In the genomic region with DNA sequence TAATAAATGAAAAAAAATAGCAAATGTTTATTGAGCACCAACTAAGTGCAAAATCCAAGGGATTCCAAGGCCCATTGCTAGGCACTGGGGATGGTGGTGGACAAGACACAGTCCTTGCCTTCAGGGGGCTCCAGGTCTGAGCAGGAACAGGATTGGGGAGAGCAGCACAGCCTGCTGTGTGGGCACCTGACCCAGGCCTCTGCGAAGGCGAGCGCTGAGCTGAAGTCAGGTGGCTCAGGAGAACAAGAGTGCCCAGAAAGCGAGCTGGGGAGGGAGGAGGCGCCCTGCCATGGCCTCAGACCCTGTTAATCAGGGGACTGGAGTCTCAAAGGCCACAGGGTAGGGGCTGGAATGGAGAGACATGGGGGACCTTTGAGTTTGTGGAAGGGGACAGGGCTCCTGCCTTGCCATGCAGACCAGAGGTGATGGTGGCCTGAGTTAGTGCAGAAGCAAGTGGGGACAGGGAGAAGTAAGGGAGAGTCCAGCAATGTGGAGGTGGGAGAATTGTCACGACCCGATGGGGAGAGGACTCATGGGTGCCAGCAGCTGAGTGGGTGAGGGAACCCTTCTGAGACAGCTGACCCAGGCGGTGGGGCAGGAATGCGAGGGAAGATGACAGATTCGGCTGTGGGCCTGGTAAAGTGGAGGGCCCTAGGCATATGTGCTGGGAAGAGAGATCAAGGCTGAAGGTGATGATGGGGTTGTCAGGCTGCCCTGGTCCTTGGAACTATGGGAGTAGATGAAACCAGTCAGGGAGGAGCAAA, we compare ENCODE assay signal across 15 cellular contexts. TPM values are rescaled to one million over a fixed set of nuclear protein-coding genes. Genes with fewer than 3 reads are reported as not detected.
DNase-seq lines count a peak whose midpoint lies in the region; ATAC-seq, FAIRE-seq and TF ChIP-seq lines count a peak whose summit lies in the region.
"Had no signal": no experiment of that assay in that cellular context is flagged by ENCODE, and none has a peak within 500 bp of the region (broad histone marks: within the 10 kb centered on the region; RNA-seq: fewer than 3 reads in every experiment).

No MANE protein-coding gene starts in this region.

- H2AFZ ChIP-seq in HepG2 (ENCODE audit: low read length): no peak overlapping the region

- ATAC-seq in HepG2 (no peak), right lobe of liver (no peak)
- ATAC-seq: mucosa of descending colon had no signal

- H3K4me1 Mint-ChIP-seq in activated CD4-positive, alpha-beta memory T cell treated with anti-CD3 and anti-CD28 coated beads for 36 hours (ENCODE audit: low read depth): peaks cover 78% of the 10 kb centered on the region
- peaks cover 28% of the 10 kb centered on the region for H3K4me1 Mint-ChIP-seq in glutamatergic neuron (ENCODE audit: low read depth, unreplicated experiment)

- H3K4me3 ChIP-seq in HepG2 (replicated peaks in 1 of 3; ENCODE audit: insufficient read depth in 1 of 3, low read depth in 2 of 3, low read length in 3 of 3) (no peak overlapping the region), right lobe of liver (no peak overlapping the region), thyroid gland (replicated peaks in 1 of 3) (no peak overlapping the region)
- H3K4me3 ChIP-seq: ascending aorta, mucosa of descending colon had no signal

- no peak for DNase-seq in HepG2 (ENCODE audit: low spot score)
- DNase-seq in right lobe of liver: no peak
- DNase-seq in activated CD4-positive, alpha-beta memory T cell treated with anti-CD3 and anti-CD28 coated beads for 36 hours: no peak
- no peak for DNase-seq in glutamatergic neuron
- DNase-seq in thyroid gland: no peak
- no peak for DNase-seq in germinal center (ENCODE audit: low spot score)
- no peak for DNase-seq in GM13977 (ENCODE audit: low spot score)
- DNase-seq in stimulated activated CD4-positive, alpha-beta T cell treated with anti-CD3 and anti-CD28 coated beads, Interleukin-15, amount 100 ng/mL, for 24 hours: no peak
- DNase-seq: foreskin melanocyte; mucosa of descending colon; NCI-H226; OCI-M1; stimulated activated CD4-positive, alpha-beta T cell treated with anti-CD3 and anti-CD28 coated beads, Interleukin-4, amount 100 ng/mL, for 1 hour; stimulated activated naive CD4-positive, alpha-beta T cell treated with Interleukin-2 at 50 U/mL for 16 hours had no signal

- H3K36me3 ChIP-seq in HepG2 (replicated peaks in 1 of 2; ENCODE audit: control insufficient read depth in 1 of 2, insufficient read depth in 2 of 2, low read length in 2 of 2): peaks cover 12 to 30% of the 10 kb centered on the region in 2 experiments; a peak in 4 of 5 replicates
- H3K36me3 ChIP-seq in right lobe of liver: peaks cover 0 to 9% (median 0%) of the 10 kb centered on the region in 4 donors
- H3K36me3 ChIP-seq in thyroid gland: peaks cover 21 to 23% of the 10 kb centered on the region in 2 donors

- H3K9me3 Mint-ChIP-seq in activated CD4-positive, alpha-beta memory T cell treated with anti-CD3 and anti-CD28 coated beads for 36 hours: no peaks in the 10 kb centered on the region
- peaks cover 21% of the 10 kb centered on the region for H3K9me3 Mint-ChIP-seq in glutamatergic neuron (ENCODE audit: unreplicated experiment)

- H4K20me1 ChIP-seq in HepG2 (ENCODE audit: insufficient read depth, low read length): no peaks in the 10 kb centered on the region

- H3K27me3 ChIP-seq in HepG2 (ENCODE audit: control insufficient read depth in 1 of 2, insufficient read depth in 2 of 2, low read length in 2 of 2): no peaks in the 10 kb centered on the region
- no peaks in the 10 kb centered on the region for H3K27me3 ChIP-seq in right lobe of liver
- no peaks in the 10 kb centered on the region for H3K27me3 ChIP-seq in thyroid gland
- H3K27me3 ChIP-seq: ascending aorta had no signal

- in situ Hi-C loops in HepG2 (cut with HindIII; ENCODE audit: extremely low pct_ligation_motif_present, low pct_unique_long_range_greater_than_20kb) (no loop called here), GM13977 (cut with MboI; ENCODE audit: low pct_unique_long_range_greater_than_20kb, low sequenced_read_pairs, unreplicated experiment) (no loop called here)

- H3K4me1 ChIP-seq in HepG2 (ENCODE audit: insufficient read depth, low read length): peaks cover 27% of the 10 kb centered on the region
- peaks cover 0 to 22% (median 3%) of the 10 kb centered on the region in 4 donors for H3K4me1 ChIP-seq in right lobe of liver
- peaks cover 26 to 28% of the 10 kb centered on the region in 2 donors for H3K4me1 ChIP-seq in thyroid gland

- TF ChIP-seq EP300 in HepG2 (IDR thresholded peaks at IDR 0.05; ENCODE audit: low read depth in 2 of 2, low read length in 2 of 2): no peak
- TF ChIP-seq EP300 in HepG2 (CRISPR knock-in tag; IDR thresholded peaks at IDR 0.05; ENCODE audit: borderline replicate concordance): no peak

- CTCF ChIA-PET in HepG2 (lab: Yijun Ruan, JAX; ENCODE audit: low intra/inter-chr PET ratio, low total read pairs): no interaction called here
- CTCF ChIA-PET in activated CD4-positive, alpha-beta memory T cell treated with anti-CD3 and anti-CD28 coated beads for 36 hours (lab: Charles Lee): interaction anchor here (1.8 kb wide), 1 partner anchor 13 kb away, joined by 7 read pairs; no protein-coding TSS in a partner anchor

- no peak overlapping the region for H3K4me2 ChIP-seq in HepG2 (ENCODE audit: low read depth, low read length)

- 91% methylated on average over 10 of the region's 10 CpGs for WGBS in HepG2 (ENCODE audit: low lambda C conversion rate)
- 83% methylated on average over 6 of the region's 10 CpGs for WGBS in right lobe of liver (ENCODE audit: insufficient coverage, low coverage, low lambda C conversion rate, missing lambda C conversion rate)
- 92 to 93% methylated on average over 10 of the region's 10 CpGs for WGBS in thyroid gland, 2 donors

- no peaks in the 10 kb centered on the region for H3K27me3 Mint-ChIP-seq in activated CD4-positive, alpha-beta memory T cell treated with anti-CD3 and anti-CD28 coated beads for 36 hours
- H3K27me3 Mint-ChIP-seq in glutamatergic neuron (ENCODE audit: unreplicated experiment): peaks cover 18% of the 10 kb centered on the region

- H3K4me3 Mint-ChIP-seq in activated CD4-positive, alpha-beta memory T cell treated with anti-CD3 and anti-CD28 coated beads for 36 hours: no peak overlapping the region
- no peak overlapping the region for H3K4me3 Mint-ChIP-seq in glutamatergic neuron (ENCODE audit: unreplicated experiment)

- TF ChIP-seq POLR2A in HepG2 (IDR thresholded peaks at IDR 0.05; ENCODE audit: insufficient read depth in 1 of 2, low read depth in 2 of 2, low read length in 2 of 2): no peak; a peak in 1 of 4 replicates
- TF ChIP-seq POLR2A in right lobe of liver (IDR thresholded peaks at IDR 0.05): no peak
- no peak for TF ChIP-seq POLR2A in thyroid gland (IDR thresholded peaks at IDR 0.05)

- POLR2A ChIA-PET in HepG2 (lab: Yijun Ruan, JAX): no interaction called here
- POLR2A ChIA-PET in activated CD4-positive, alpha-beta memory T cell treated with anti-CD3 and anti-CD28 coated beads for 36 hours (lab: Charles Lee): interaction anchor here (0.6 kb wide), 1 partner anchor 11 kb away, joined by 3 read pairs; no protein-coding TSS in a partner anchor

- no peak for TF ChIP-seq CTCF in HepG2 (CRISPR knock-in tag; IDR thresholded peaks at IDR 0.05)
- TF ChIP-seq CTCF in right lobe of liver (IDR thresholded peaks at IDR 0.05): no peak
- no peak for TF ChIP-seq CTCF in glutamatergic neuron (IDR thresholded peaks at IDR 0.05; ENCODE audit: partially characterized antibody, unreplicated experiment)
- no peak for TF ChIP-seq CTCF in thyroid gland (IDR thresholded peaks at IDR 0.05)
- no peak for TF ChIP-seq CTCF in GM13977 (IDR thresholded peaks at IDR 0.05; ENCODE audit: extremely low read depth, insufficient read depth, missing control alignments)

- peaks cover 19% of the 10 kb centered on the region for H3K36me3 Mint-ChIP-seq in activated CD4-positive, alpha-beta memory T cell treated with anti-CD3 and anti-CD28 coated beads for 36 hours
- H3K36me3 Mint-ChIP-seq in glutamatergic neuron (ENCODE audit: unreplicated experiment): no peaks in the 10 kb centered on the region

- H3K9ac ChIP-seq in HepG2 (ENCODE audit: insufficient read depth, low read depth, low read length): no peak overlapping the region

- intact Hi-C loops in HepG2 (cut with micrococcal nuclease; ENCODE audit: unreplicated experiment): no loop called here
- intact Hi-C loops in right lobe of liver (cut with DNase I): no loop called here
- intact Hi-C loops in activated CD4-positive, alpha-beta memory T cell treated with anti-CD3 and anti-CD28 coated beads for 36 hours (cut with micrococcal nuclease): no loop called here
- intact Hi-C loops in thyroid gland (cut with DNase I): no loop called here

- TF ChIP-seq RAD21 in HepG2 (CRISPR knock-in tag; IDR thresholded peaks at IDR 0.05): no peak

- no peak for FAIRE-seq in HepG2 (lab: Jason Lieb, UNC)

- H3K27ac ChIP-seq in HepG2 (ENCODE audit: extremely low read length, insufficient read depth, low read length) (no peak overlapping the region), right lobe of liver (no peak overlapping the region), thyroid gland (peak overlapping the region in 2 of 3 donors; percentile 22 to 98)
- H3K27ac ChIP-seq: ascending aorta had no signal

- H3K9me3 ChIP-seq in HepG2 (ENCODE audit: low read length) (no peaks in the 10 kb centered on the region), right lobe of liver (no peaks in the 10 kb centered on the region), thyroid gland (no peaks in the 10 kb centered on the region)
- H3K9me3 ChIP-seq: ascending aorta, mucosa of descending colon had no signal

- peak overlapping the region; percentile 93 for H3K27ac Mint-ChIP-seq in activated CD4-positive, alpha-beta memory T cell treated with anti-CD3 and anti-CD28 coated beads for 36 hours
- H3K27ac Mint-ChIP-seq in glutamatergic neuron (ENCODE audit: unreplicated experiment): peak overlapping the region; percentile 23

- no TSS peak for BruUV-seq in HepG2 (replicated peaks; lab: Mats Ljungman, UMichigan)

- no peaks in the 10 kb centered on the region for H3K79me2 ChIP-seq in HepG2 (ENCODE audit: insufficient read depth, low read length)

RNA-seq across cellular contexts. Expression of gene ORAI2, which starts 4.1 kb away (rescaled TPM):
- 6.0 and 6.1 TPM in 2 replicates for total RNA-seq in HepG2 (2016; rRNA removed; fragmentation: Illumina TruSeq; extraction: Trizol)
- 2.1 and 3.0 TPM in 2 replicates for total RNA-seq in HepG2 (2016; cell fraction: cytosol; rRNA removed; fragmentation: Illumina TruSeq; extraction: Trizol; ENCODE audit: low read depth)
- 3.2 and 5.4 TPM in 2 replicates for total RNA-seq in HepG2 (2016; cell fraction: insoluble cytoplasmic fraction; rRNA removed; fragmentation: Illumina TruSeq; extraction: Trizol)
- total RNA-seq in HepG2 (2016; cell fraction: membrane; rRNA removed; fragmentation: Illumina TruSeq; extraction: Trizol): 6.5 and 8.2 TPM in 2 replicates
- total RNA-seq in HepG2 (2016; cell fraction: nucleus; rRNA removed; fragmentation: Illumina TruSeq; extraction: Trizol): 2.8 and 3.3 TPM in 2 replicates
- polyA plus RNA-seq in HepG2 (2011; rRNA removed): 3.0 and 5.6 TPM in 2 replicates
- polyA plus RNA-seq in HepG2 (2011; cell fraction: cytosol; rRNA removed): 4.7 and 7.5 TPM in 2 replicates
- polyA plus RNA-seq in HepG2 (2011; cell fraction: nucleus; rRNA removed): 4.1 and 5.2 TPM in 2 replicates
- 2.1 and 3.0 TPM in 2 replicates for polyA plus RNA-seq in HepG2 (2012)
- 3.6 and 4.2 TPM in 2 replicates for polyA plus RNA-seq in HepG2 (2016; cell fraction: cytosol; fragmentation: Illumina TruSeq; extraction: Trizol; ENCODE audit: low read depth)
- 4.2 and 4.4 TPM in 2 replicates for polyA plus RNA-seq in HepG2 (2016; cell fraction: insoluble cytoplasmic fraction; fragmentation: Illumina TruSeq; extraction: Trizol; ENCODE audit: low read depth)
- 7.2 and 7.3 TPM in 2 replicates for polyA plus RNA-seq in HepG2 (2016; cell fraction: membrane; fragmentation: Illumina TruSeq; extraction: Trizol; ENCODE audit: low read depth)
- 3.2 and 3.6 TPM in 2 replicates for polyA plus RNA-seq in HepG2 (2016; cell fraction: nucleus; fragmentation: Illumina TruSeq; extraction: Trizol; ENCODE audit: insufficient read depth, low read depth)
- 17.1 and 29.8 TPM in 2 replicates for polyA minus RNA-seq in HepG2 (2011; rRNA and poly(A)+ RNA removed; ENCODE audit: low replicate concordance)
- 3.8 and 4.9 TPM in 2 replicates for polyA minus RNA-seq in HepG2 (2011; cell fraction: cytosol; rRNA and poly(A)+ RNA removed)
- polyA minus RNA-seq in HepG2 (2011; cell fraction: nucleus; rRNA and poly(A)+ RNA removed): 1.7 and 3.0 TPM in 2 replicates
- 1 to 10 TPM; 1.2 to 4.2 (median 2.6) TPM for total RNA-seq in right lobe of liver
- total RNA-seq in activated CD4-positive, alpha-beta memory T cell treated with anti-CD3 and anti-CD28 coated beads for 36 hours: 10 to 100 TPM; 28.7 to 31.5 TPM
- total RNA-seq in glutamatergic neuron (ENCODE audit: unreplicated experiment): 31.8 TPM
- 100 to 1,000 TPM in 2 of 4 donors, 10 to 100 TPM in 2; 41.8 to 133 (median 81.4) TPM for total RNA-seq in thyroid gland

RNA-seq across cellular contexts. Expression of gene PRKRIP1, which starts 33.2 kb away (rescaled TPM):
- 13.2 and 16.8 TPM in 2 replicates for total RNA-seq in HepG2 (2016; rRNA removed; fragmentation: Illumina TruSeq; extraction: Trizol)
- total RNA-seq in HepG2 (2016; cell fraction: cytosol; rRNA removed; fragmentation: Illumina TruSeq; extraction: Trizol; ENCODE audit: low read depth): 6.5 and 6.6 TPM in 2 replicates
- 12.1 and 15.9 TPM in 2 replicates for total RNA-seq in HepG2 (2016; cell fraction: insoluble cytoplasmic fraction; rRNA removed; fragmentation: Illumina TruSeq; extraction: Trizol)
- 7.9 and 8.7 TPM in 2 replicates for total RNA-seq in HepG2 (2016; cell fraction: membrane; rRNA removed; fragmentation: Illumina TruSeq; extraction: Trizol)
- 11.8 and 15.0 TPM in 2 replicates for total RNA-seq in HepG2 (2016; cell fraction: nucleus; rRNA removed; fragmentation: Illumina TruSeq; extraction: Trizol)
- 13.2 and 16.4 TPM in 2 replicates for polyA plus RNA-seq in HepG2 (2011; rRNA removed)
- 10.2 and 11.6 TPM in 2 replicates for polyA plus RNA-seq in HepG2 (2011; cell fraction: cytosol; rRNA removed)
- polyA plus RNA-seq in HepG2 (2011; cell fraction: nucleus; rRNA removed): 65.4 and 70.0 TPM in 2 replicates
- 14.2 and 15.7 TPM in 2 replicates for polyA plus RNA-seq in HepG2 (2012)
- 4.3 and 5.8 TPM in 2 replicates for polyA plus RNA-seq in HepG2 (2016; cell fraction: cytosol; fragmentation: Illumina TruSeq; extraction: Trizol; ENCODE audit: low read depth)
- polyA plus RNA-seq in HepG2 (2016; cell fraction: insoluble cytoplasmic fraction; fragmentation: Illumina TruSeq; extraction: Trizol; ENCODE audit: low read depth): 15.0 TPM in 2 replicates
- 6.4 and 7.8 TPM in 2 replicates for polyA plus RNA-seq in HepG2 (2016; cell fraction: membrane; fragmentation: Illumina TruSeq; extraction: Trizol; ENCODE audit: low read depth)
- 40.8 and 41.7 TPM in 2 replicates for polyA plus RNA-seq in HepG2 (2016; cell fraction: nucleus; fragmentation: Illumina TruSeq; extraction: Trizol; ENCODE audit: insufficient read depth, low read depth)
- 6.2 and 6.6 TPM in 2 replicates for polyA minus RNA-seq in HepG2 (2011; rRNA and poly(A)+ RNA removed; ENCODE audit: low replicate concordance)
- 3.4 and 4.0 TPM in 2 replicates for polyA minus RNA-seq in HepG2 (2011; cell fraction: cytosol; rRNA and poly(A)+ RNA removed)
- 14.5 and 17.1 TPM in 2 replicates for polyA minus RNA-seq in HepG2 (2011; cell fraction: nucleus; rRNA and poly(A)+ RNA removed)
- 1 to 10 TPM; 6.1 to 9.8 (median 8.9) TPM for total RNA-seq in right lobe of liver
- 10 to 100 TPM; 20.8 to 22.6 TPM for total RNA-seq in activated CD4-positive, alpha-beta memory T cell treated with anti-CD3 and anti-CD28 coated beads for 36 hours
- total RNA-seq in glutamatergic neuron (ENCODE audit: unreplicated experiment): 31.0 TPM
- 10 to 100 TPM; 31.8 to 43.7 (median 37.7) TPM for total RNA-seq in thyroid gland

RNA-seq across cellular contexts. Expression of gene ALKBH4, which starts 35.3 kb away (rescaled TPM):
- 8.7 and 8.8 TPM in 2 replicates for total RNA-seq in HepG2 (2016; rRNA removed; fragmentation: Illumina TruSeq; extraction: Trizol)
- total RNA-seq in HepG2 (2016; cell fraction: cytosol; rRNA removed; fragmentation: Illumina TruSeq; extraction: Trizol; ENCODE audit: low read depth): 2.1 and 2.5 TPM in 2 replicates
- total RNA-seq in HepG2 (2016; cell fraction: insoluble cytoplasmic fraction; rRNA removed; fragmentation: Illumina TruSeq; extraction: Trizol): 6.9 and 9.3 TPM in 2 replicates
- 6.9 and 7.4 TPM in 2 replicates for total RNA-seq in HepG2 (2016; cell fraction: membrane; rRNA removed; fragmentation: Illumina TruSeq; extraction: Trizol)
- total RNA-seq in HepG2 (2016; cell fraction: nucleus; rRNA removed; fragmentation: Illumina TruSeq; extraction: Trizol): 3.8 and 3.9 TPM in 2 replicates
- polyA plus RNA-seq in HepG2 (2011; rRNA removed): 2.6 and 3.4 TPM in 2 replicates
- 3.1 and 5.0 TPM in 2 replicates for polyA plus RNA-seq in HepG2 (2011; cell fraction: cytosol; rRNA removed)
- polyA plus RNA-seq in HepG2 (2011; cell fraction: nucleus; rRNA removed): 3.8 and 3.9 TPM in 2 replicates
- 3.5 and 3.6 TPM in 2 replicates for polyA plus RNA-seq in HepG2 (2012)
- 2.2 and 2.6 TPM in 2 replicates for polyA plus RNA-seq in HepG2 (2016; cell fraction: cytosol; fragmentation: Illumina TruSeq; extraction: Trizol; ENCODE audit: low read depth)
- 7.8 and 9.2 TPM in 2 replicates for polyA plus RNA-seq in HepG2 (2016; cell fraction: insoluble cytoplasmic fraction; fragmentation: Illumina TruSeq; extraction: Trizol; ENCODE audit: low read depth)
- polyA plus RNA-seq in HepG2 (2016; cell fraction: membrane; fragmentation: Illumina TruSeq; extraction: Trizol; ENCODE audit: low read depth): 4.0 and 4.1 TPM in 2 replicates
- 6.3 and 7.8 TPM in 2 replicates for polyA plus RNA-seq in HepG2 (2016; cell fraction: nucleus; fragmentation: Illumina TruSeq; extraction: Trizol; ENCODE audit: insufficient read depth, low read depth)
- 3.9 and 4.8 TPM in 2 replicates for polyA minus RNA-seq in HepG2 (2011; rRNA and poly(A)+ RNA removed; ENCODE audit: low replicate concordance)
- 1.2 and 2.4 TPM in 2 replicates for polyA minus RNA-seq in HepG2 (2011; cell fraction: cytosol; rRNA and poly(A)+ RNA removed)
- 3.6 and 5.1 TPM in 2 replicates for polyA minus RNA-seq in HepG2 (2011; cell fraction: nucleus; rRNA and poly(A)+ RNA removed)
- 10 to 100 TPM in 1 of 6 experiments, 1 to 10 TPM in 5; 3.7 to 11.7 (median 5.6) TPM for total RNA-seq in right lobe of liver
- 1 to 10 TPM; 7.7 to 7.8 TPM for total RNA-seq in activated CD4-positive, alpha-beta memory T cell treated with anti-CD3 and anti-CD28 coated beads for 36 hours
- 9.8 TPM for total RNA-seq in glutamatergic neuron (ENCODE audit: unreplicated experiment)
- 10 to 100 TPM; 16.9 to 42.2 (median 28.6) TPM for total RNA-seq in thyroid gland

RNA-seq across cellular contexts. Expression of gene LRWD1, which starts 35.5 kb away (rescaled TPM):
- total RNA-seq in HepG2 (2016; rRNA removed; fragmentation: Illumina TruSeq; extraction: Trizol) (14.5 and 16.3 TPM in 2 replicates), right lobe of liver (10 to 100 TPM in 4 of 6 experiments, 1 to 10 TPM in 2; 8.3 to 15.5 (median 12.9) TPM), glutamatergic neuron (ENCODE audit: unreplicated experiment) (37.0 TPM), thyroid gland (10 to 100 TPM; 11.4 to 23.5 (median 16.4) TPM)
- 6.5 and 7.5 TPM in 2 replicates for total RNA-seq in HepG2 (2016; cell fraction: cytosol; rRNA removed; fragmentation: Illumina TruSeq; extraction: Trizol; ENCODE audit: low read depth)
- total RNA-seq in HepG2 (2016; cell fraction: insoluble cytoplasmic fraction; rRNA removed; fragmentation: Illumina TruSeq; extraction: Trizol): 14.1 and 16.9 TPM in 2 replicates
- 9.7 and 10.1 TPM in 2 replicates for total RNA-seq in HepG2 (2016; cell fraction: membrane; rRNA removed; fragmentation: Illumina TruSeq; extraction: Trizol)
- total RNA-seq in HepG2 (2016; cell fraction: nucleus; rRNA removed; fragmentation: Illumina TruSeq; extraction: Trizol): 10.3 and 12.9 TPM in 2 replicates
- polyA plus RNA-seq in HepG2 (2011; rRNA removed): 8.5 and 12.7 TPM in 2 replicates
- 7.5 and 11.4 TPM in 2 replicates for polyA plus RNA-seq in HepG2 (2011; cell fraction: cytosol; rRNA removed)
- 30.8 and 31.0 TPM in 2 replicates for polyA plus RNA-seq in HepG2 (2011; cell fraction: nucleus; rRNA removed)
- polyA plus RNA-seq in HepG2 (2012): 4.2 and 6.2 TPM in 2 replicates
- polyA plus RNA-seq in HepG2 (2016; cell fraction: cytosol; fragmentation: Illumina TruSeq; extraction: Trizol; ENCODE audit: low read depth): 4.2 and 4.7 TPM in 2 replicates
- 13.6 and 16.5 TPM in 2 replicates for polyA plus RNA-seq in HepG2 (2016; cell fraction: insoluble cytoplasmic fraction; fragmentation: Illumina TruSeq; extraction: Trizol; ENCODE audit: low read depth)
- polyA plus RNA-seq in HepG2 (2016; cell fraction: membrane; fragmentation: Illumina TruSeq; extraction: Trizol; ENCODE audit: low read depth): 5.9 TPM in 2 replicates
- polyA plus RNA-seq in HepG2 (2016; cell fraction: nucleus; fragmentation: Illumina TruSeq; extraction: Trizol; ENCODE audit: insufficient read depth, low read depth): 19.3 and 20.0 TPM in 2 replicates
- polyA minus RNA-seq in HepG2 (2011; rRNA and poly(A)+ RNA removed; ENCODE audit: low replicate concordance): 17.3 and 19.5 TPM in 2 replicates
- 6.9 and 9.8 TPM in 2 replicates for polyA minus RNA-seq in HepG2 (2011; cell fraction: cytosol; rRNA and poly(A)+ RNA removed)
- 4.5 and 6.4 TPM in 2 replicates for polyA minus RNA-seq in HepG2 (2011; cell fraction: nucleus; rRNA and poly(A)+ RNA removed)
- total RNA-seq in activated CD4-positive, alpha-beta memory T cell treated with anti-CD3 and anti-CD28 coated beads for 36 hours: 10 to 100 TPM; 16.4 to 20.0 TPM

RNA-seq across cellular contexts. Expression of gene POLR2J, which starts 49.4 kb away (rescaled TPM):
- total RNA-seq in HepG2 (2016; rRNA removed; fragmentation: Illumina TruSeq; extraction: Trizol) (35.2 and 41.2 TPM in 2 replicates), right lobe of liver (10 to 100 TPM; 18.8 to 27.1 (median 20.3) TPM), glutamatergic neuron (ENCODE audit: unreplicated experiment) (28.4 TPM), thyroid gland (10 to 100 TPM in 3 of 4 donors, 1 to 10 TPM in 1; 6.9 to 31.5 (median 20.8) TPM)
- total RNA-seq in HepG2 (2016; cell fraction: cytosol; rRNA removed; fragmentation: Illumina TruSeq; extraction: Trizol; ENCODE audit: low read depth): 119 and 146 TPM in 2 replicates
- total RNA-seq in HepG2 (2016; cell fraction: insoluble cytoplasmic fraction; rRNA removed; fragmentation: Illumina TruSeq; extraction: Trizol): 35.0 and 41.9 TPM in 2 replicates
- total RNA-seq in HepG2 (2016; cell fraction: membrane; rRNA removed; fragmentation: Illumina TruSeq; extraction: Trizol): 82.2 and 106 TPM in 2 replicates
- 40.9 and 44.1 TPM in 2 replicates for total RNA-seq in HepG2 (2016; cell fraction: nucleus; rRNA removed; fragmentation: Illumina TruSeq; extraction: Trizol)
- 62.1 and 71.4 TPM in 2 replicates for polyA plus RNA-seq in HepG2 (2011; rRNA removed)
- polyA plus RNA-seq in HepG2 (2011; cell fraction: cytosol; rRNA removed): 81.1 and 104 TPM in 2 replicates
- polyA plus RNA-seq in HepG2 (2011; cell fraction: nucleus; rRNA removed): 40.7 and 50.5 TPM in 2 replicates
- 30.4 and 45.2 TPM in 2 replicates for polyA plus RNA-seq in HepG2 (2012)
- 314 and 406 TPM in 2 replicates for polyA plus RNA-seq in HepG2 (2016; cell fraction: cytosol; fragmentation: Illumina TruSeq; extraction: Trizol; ENCODE audit: low read depth)
- polyA plus RNA-seq in HepG2 (2016; cell fraction: insoluble cytoplasmic fraction; fragmentation: Illumina TruSeq; extraction: Trizol; ENCODE audit: low read depth): 70.0 and 80.5 TPM in 2 replicates
- 181 and 221 TPM in 2 replicates for polyA plus RNA-seq in HepG2 (2016; cell fraction: membrane; fragmentation: Illumina TruSeq; extraction: Trizol; ENCODE audit: low read depth)
- 46.8 and 47.8 TPM in 2 replicates for polyA plus RNA-seq in HepG2 (2016; cell fraction: nucleus; fragmentation: Illumina TruSeq; extraction: Trizol; ENCODE audit: insufficient read depth, low read depth)
- 35.3 and 37.3 TPM in 2 replicates for polyA minus RNA-seq in HepG2 (2011; rRNA and poly(A)+ RNA removed; ENCODE audit: low replicate concordance)
- 6.2 and 9.8 TPM in 2 replicates for polyA minus RNA-seq in HepG2 (2011; cell fraction: cytosol; rRNA and poly(A)+ RNA removed)
- polyA minus RNA-seq in HepG2 (2011; cell fraction: nucleus; rRNA and poly(A)+ RNA removed): 81.7 and 112 TPM in 2 replicates
- total RNA-seq in activated CD4-positive, alpha-beta memory T cell treated with anti-CD3 and anti-CD28 coated beads for 36 hours: 10 to 100 TPM; 44.4 to 44.7 TPM

Comparison
In these comparisons a context has a peak if more than half of its experiments do, and no peak if none do; other contexts are left out.
1. H3K27ac ChIP-seq: peak in thyroid gland (2 of 3); none in HepG2 (single experiment) and right lobe of liver (0 of 3).